Comparison of ENCODE assay signal across 14 cellular contexts in the genomic region with DNA sequence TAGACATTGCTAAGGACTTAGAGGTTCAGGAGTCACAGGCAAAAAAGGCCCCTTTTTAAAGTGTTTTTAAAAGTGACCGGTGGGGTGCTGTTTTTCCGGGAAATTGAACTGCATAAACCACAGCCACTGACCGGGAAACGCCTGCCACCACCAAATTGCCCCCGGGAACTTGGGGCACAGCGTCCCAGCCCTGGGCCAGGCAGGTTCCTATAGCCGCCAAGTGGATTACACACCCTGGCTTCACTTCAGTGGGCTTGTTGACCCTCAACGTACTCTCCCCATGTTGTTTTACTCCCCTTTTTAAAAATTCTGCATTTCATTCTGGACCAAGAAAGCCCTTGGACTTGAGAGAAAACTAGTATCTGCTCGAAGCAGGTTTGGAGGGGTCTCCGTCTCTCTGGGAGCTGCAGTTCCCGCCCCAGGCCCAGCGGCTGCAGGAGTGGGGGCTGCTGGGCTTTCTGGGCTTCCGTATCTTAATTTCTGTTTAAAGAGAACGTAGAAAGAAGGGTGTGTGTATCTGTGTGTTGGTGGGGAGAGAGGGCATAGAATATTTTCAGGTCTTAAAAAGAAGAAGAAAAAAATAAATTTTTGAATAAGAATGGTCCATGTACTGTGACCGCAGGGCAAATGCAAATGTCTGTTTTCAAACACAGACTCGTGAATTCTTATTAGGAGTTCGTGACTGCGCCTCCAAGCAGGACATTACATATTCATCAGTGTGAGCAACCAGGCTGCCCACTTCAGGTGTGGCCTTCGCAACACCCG.
"Had no signal": no experiment of that assay in that cellular context is flagged by ENCODE, and none has a peak within 500 bp of the region (broad histone marks: within the 10 kb centered on the region; RNA-seq: fewer than 3 reads in every experiment).

No MANE protein-coding gene starts in this region.

- H3K4me3 ChIP-seq: body of pancreas, right lobe of liver, suprapubic skin had no signal

- H3K4me1 ChIP-seq: body of pancreas, foreskin keratinocyte, right lobe of liver, suprapubic skin had no signal

- H3K9me3 Mint-ChIP-seq: activated T-cell treated with anti-CD3 and anti-CD28 coated beads, Interleukin-2, amount 50 U/mL, for 72 hours; naive thymus-derived CD8-positive, alpha-beta T cell; stimulated activated naive CD8-positive, alpha-beta T cell treated with anti-CD3 and anti-CD28 coated beads, Interleukin-15, Interleukin-2, amounts not matched to agents 100 ng/mL and 50 ng/mL, for 24 hours had no signal

- DNase-seq: activated CD4-positive, CD25-positive, alpha-beta regulatory T cell treated with anti-CD3 and anti-CD28 coated beads, Interleukin-2, amount 50 U/mL, for 72 hours; activated gamma-delta T cell treated with Interleukin-2 at 50 U/mL for 16 hours; amniotic stem cell; cortex of kidney; effector CD8-positive, alpha-beta T cell; foreskin keratinocyte; T-helper 9 cell had no signal

- H3K9me3 ChIP-seq: body of pancreas, right lobe of liver, suprapubic skin had no signal

- H3K4me3 Mint-ChIP-seq: activated naive CD8-positive, alpha-beta T cell; activated T-cell treated with anti-CD3 and anti-CD28 coated beads, Interleukin-2, amount 50 U/mL, for 72 hours; naive thymus-derived CD8-positive, alpha-beta T cell; stimulated activated naive CD8-positive, alpha-beta T cell treated with anti-CD3 and anti-CD28 coated beads, Interleukin-15, Interleukin-2, amounts not matched to agents 100 ng/mL and 50 ng/mL, for 24 hours had no signal

- H3K27me3 ChIP-seq: body of pancreas, right lobe of liver, suprapubic skin had no signal

- H3K27ac Mint-ChIP-seq: activated naive CD8-positive, alpha-beta T cell; activated T-cell treated with anti-CD3 and anti-CD28 coated beads, Interleukin-2, amount 50 U/mL, for 72 hours; stimulated activated naive CD8-positive, alpha-beta T cell treated with anti-CD3 and anti-CD28 coated beads, Interleukin-15, Interleukin-2, amounts not matched to agents 100 ng/mL and 50 ng/mL, for 24 hours had no signal

- H3K36me3 Mint-ChIP-seq: activated naive CD8-positive, alpha-beta T cell; naive thymus-derived CD8-positive, alpha-beta T cell had no signal

- H3K36me3 ChIP-seq: right lobe of liver, suprapubic skin had no signal

- H3K27ac ChIP-seq: body of pancreas, foreskin keratinocyte, right lobe of liver, suprapubic skin had no signal
